Comparison of ENCODE assay signal across 26 cellular contexts in the genomic region with DNA sequence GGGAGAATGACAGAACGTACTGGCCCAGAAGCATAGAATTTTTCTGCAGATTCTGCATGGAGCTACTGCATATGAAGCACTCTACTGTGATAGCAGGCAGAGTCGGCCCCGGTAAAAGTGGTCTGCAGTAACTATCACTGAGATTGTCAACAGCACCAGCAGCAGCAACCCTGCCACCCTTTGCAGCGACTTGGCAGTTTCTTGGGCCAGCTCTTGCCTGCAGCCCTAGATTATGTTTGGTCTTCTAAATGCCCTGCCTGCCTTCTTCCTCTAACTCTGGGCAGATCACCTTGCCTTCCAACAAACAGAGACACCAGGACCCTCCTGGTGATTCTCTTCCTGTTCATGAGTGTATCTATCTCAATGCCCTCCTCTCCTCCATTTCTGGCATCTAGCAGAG.
A peak's percentile ranks its signal among the peaks of the same experiment; 100 is the strongest.
DNase-seq lines count a peak whose midpoint lies in the region; ATAC-seq, FAIRE-seq and TF ChIP-seq lines count a peak whose summit lies in the region.
"Had no signal": no experiment of that assay in that cellular context is flagged by ENCODE, and none has a peak within 500 bp of the region (broad histone marks: within the 10 kb centered on the region; RNA-seq: fewer than 3 reads in every experiment).

No MANE protein-coding gene starts in this region.

- H4K20me1 ChIP-seq in astrocyte (ENCODE audit: insufficient read depth, low read length): no peaks in the 10 kb centered on the region
- H4K20me1 ChIP-seq: BLaER1 had no signal

- no peak for DNase-seq in astrocyte (ENCODE audit: low read depth)
- DNase-seq in coronary artery (ENCODE audit: low spot score): peak; percentile 12
- no peak for DNase-seq in tibial artery
- no peak for DNase-seq in middle frontal gyrus (ENCODE audit: extremely low spot score, low spot score)
- DNase-seq: 8988T; ACHN; BE2C; C1 segment of cervical spinal cord; CD4-positive, alpha-beta memory T cell; CD4-positive, CD25-positive, alpha-beta regulatory T cell; CD8-positive, alpha-beta memory T cell; COR-L47; DMS 273 treated with DMSO at 0.1 percent for 48 hours; DMS153; DMS53; DMS79; DND-41; EL; GDM1 had no signal

- H3K4me3 ChIP-seq in astrocyte (ENCODE audit: insufficient read depth, low read depth, low read length) (no peak overlapping the region), coronary artery (no peak overlapping the region), tibial artery (no peak overlapping the region)
- H3K4me3 ChIP-seq: BLaER1, GM12878 had no signal

- no peaks in the 10 kb centered on the region for H3K79me2 ChIP-seq in astrocyte (ENCODE audit: insufficient read depth, low read length)

- H3K4me3 Mint-ChIP-seq in astrocyte (ENCODE audit: unreplicated experiment): peak overlapping the region; percentile 36
- H3K4me3 Mint-ChIP-seq: CD14-positive monocyte; CD4-positive, alpha-beta memory T cell; CD4-positive, CD25-positive, alpha-beta regulatory T cell; CD8-positive, alpha-beta memory T cell had no signal

- TF ChIP-seq CTCF in astrocyte (IDR thresholded peaks at IDR 0.05; ENCODE audit: insufficient read depth, low read depth, low read length) (no peak), coronary artery (IDR thresholded peaks at IDR 0.05) (no peak), tibial artery (IDR thresholded peaks at IDR 0.05) (no peak)

- no peak overlapping the region for H2AFZ ChIP-seq in astrocyte (ENCODE audit: low read depth, low read length)

- H3K27ac ChIP-seq in astrocyte (ENCODE audit: low read depth, low read length): no peak overlapping the region
- H3K27ac ChIP-seq in coronary artery: no peak overlapping the region
- H3K27ac ChIP-seq in tibial artery: no peak overlapping the region
- H3K27ac ChIP-seq: BLaER1 had no signal

- H3K4me1 Mint-ChIP-seq in astrocyte (ENCODE audit: low read depth, unreplicated experiment): peaks cover 19% of the 10 kb centered on the region
- H3K4me1 Mint-ChIP-seq: CD4-positive, alpha-beta memory T cell; CD8-positive, alpha-beta memory T cell had no signal

- H3K4me1 ChIP-seq in astrocyte (ENCODE audit: insufficient read depth, low read length) (peaks cover 22% of the 10 kb centered on the region), tibial artery (peaks cover 0 to 5% (median 0%) of the 10 kb centered on the region in 4 donors)
- H3K4me1 ChIP-seq: BE2C had no signal

- peaks cover 2% of the 10 kb centered on the region for H3K9me3 Mint-ChIP-seq in astrocyte (ENCODE audit: unreplicated experiment)
- H3K9me3 Mint-ChIP-seq: CD4-positive, alpha-beta memory T cell; CD8-positive, alpha-beta memory T cell had no signal

- peaks cover 3% of the 10 kb centered on the region for H3K36me3 Mint-ChIP-seq in astrocyte (ENCODE audit: low read depth, unreplicated experiment)
- H3K36me3 Mint-ChIP-seq: CD14-positive monocyte; CD4-positive, alpha-beta memory T cell; CD4-positive, CD25-positive, alpha-beta regulatory T cell; CD8-positive, alpha-beta memory T cell had no signal

- H3K27me3 ChIP-seq in astrocyte (ENCODE audit: insufficient read depth, low read length) (no peaks in the 10 kb centered on the region), tibial artery (no peaks in the 10 kb centered on the region)
- H3K27me3 ChIP-seq: BE2C, BLaER1 had no signal

- peaks cover 5% of the 10 kb centered on the region for H3K27me3 Mint-ChIP-seq in astrocyte (ENCODE audit: low read depth, unreplicated experiment)

- no peaks in the 10 kb centered on the region for H3K9me3 ChIP-seq in astrocyte (ENCODE audit: insufficient read depth, low read depth, low read length)
- H3K9me3 ChIP-seq in tibial artery: no peaks in the 10 kb centered on the region
- H3K9me3 ChIP-seq: BE2C, BLaER1 had no signal

- no peak overlapping the region for H3K9ac ChIP-seq in astrocyte (ENCODE audit: low read length)
- H3K9ac ChIP-seq: BLaER1 had no signal

- ATAC-seq in HG02884 (IDR thresholded peaks at IDR 0.05; ENCODE audit: unreplicated experiment): no peak
- ATAC-seq: GM12878 had no signal

- no peak overlapping the region for H3K4me2 ChIP-seq in astrocyte (ENCODE audit: low read length)
- H3K4me2 ChIP-seq: BLaER1 had no signal

- H3K36me3 ChIP-seq in astrocyte (ENCODE audit: insufficient read depth, low read length) (no peaks in the 10 kb centered on the region), tibial artery (peaks cover 0 to 32% (median 6%) of the 10 kb centered on the region in 3 donors)
- H3K36me3 ChIP-seq: BE2C had no signal

- no peak for FAIRE-seq in astrocyte (lab: Jason Lieb, UNC)
- FAIRE-seq: A204.1, GM12892, GM18507 had no signal

- intact Hi-C loops in tibial artery (cut with DNase I; ENCODE audit: low total_unique reads): loop anchor here (5.0 to 10.0 kb wide), 2 partner anchors 111 to 211 kb away; a partner anchor contains a TSS

- no peak overlapping the region for H3K27ac Mint-ChIP-seq in astrocyte (ENCODE audit: unreplicated experiment)
- H3K27ac Mint-ChIP-seq: CD14-positive monocyte; CD4-positive, alpha-beta memory T cell; CD4-positive, CD25-positive, alpha-beta regulatory T cell; CD8-positive, alpha-beta memory T cell had no signal
